1 cellular context compared by ENCODE assay signal in the genomic region with DNA sequence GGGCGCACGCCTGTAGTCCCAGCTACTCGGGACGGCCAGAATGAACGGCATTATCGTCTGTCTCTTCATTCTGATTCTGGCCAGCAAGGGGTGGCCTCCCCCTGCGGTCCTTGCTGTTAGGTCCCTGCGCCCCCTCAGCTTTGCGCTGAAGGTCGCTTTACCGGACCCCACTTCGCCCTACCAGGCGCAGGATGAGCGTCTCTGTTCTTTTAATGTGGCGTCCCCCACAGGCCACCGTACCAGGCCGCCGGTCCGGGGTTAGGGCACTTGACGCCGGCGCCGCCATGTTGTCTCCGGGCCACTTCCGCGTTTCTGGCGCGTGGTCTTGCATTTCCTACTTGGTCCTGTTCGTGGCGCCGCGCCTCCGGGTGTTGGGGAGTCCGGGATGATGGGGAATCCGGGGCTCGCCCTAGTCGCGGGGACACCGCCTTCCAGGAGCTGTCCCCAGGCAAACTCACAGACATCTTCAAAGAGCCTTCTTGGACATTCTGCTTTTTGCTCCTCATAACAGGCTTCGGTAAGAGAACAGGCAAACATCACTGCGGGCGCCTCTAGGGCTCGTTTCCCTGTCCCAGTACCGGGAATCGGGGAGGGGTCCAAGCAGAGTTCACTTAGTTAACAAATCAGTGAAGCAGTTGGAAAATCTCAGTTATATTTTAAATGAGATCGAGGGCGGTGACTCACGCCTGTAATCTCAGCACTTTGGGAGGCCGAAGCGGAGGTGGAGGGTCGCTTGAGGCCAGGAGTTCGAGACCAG.
A peak's percentile ranks its signal among the peaks of the same experiment; 100 is the strongest.
TF ChIP-seq lines count a peak whose summit lies in the region.

No MANE protein-coding gene starts in this region.

TF ChIP-seq in K562, 482 proteins besides CTCF, POLR2A, EP300 and RAD21 (continued from another document and continues in another):
- TF ChIP-seq, protein P1, sequence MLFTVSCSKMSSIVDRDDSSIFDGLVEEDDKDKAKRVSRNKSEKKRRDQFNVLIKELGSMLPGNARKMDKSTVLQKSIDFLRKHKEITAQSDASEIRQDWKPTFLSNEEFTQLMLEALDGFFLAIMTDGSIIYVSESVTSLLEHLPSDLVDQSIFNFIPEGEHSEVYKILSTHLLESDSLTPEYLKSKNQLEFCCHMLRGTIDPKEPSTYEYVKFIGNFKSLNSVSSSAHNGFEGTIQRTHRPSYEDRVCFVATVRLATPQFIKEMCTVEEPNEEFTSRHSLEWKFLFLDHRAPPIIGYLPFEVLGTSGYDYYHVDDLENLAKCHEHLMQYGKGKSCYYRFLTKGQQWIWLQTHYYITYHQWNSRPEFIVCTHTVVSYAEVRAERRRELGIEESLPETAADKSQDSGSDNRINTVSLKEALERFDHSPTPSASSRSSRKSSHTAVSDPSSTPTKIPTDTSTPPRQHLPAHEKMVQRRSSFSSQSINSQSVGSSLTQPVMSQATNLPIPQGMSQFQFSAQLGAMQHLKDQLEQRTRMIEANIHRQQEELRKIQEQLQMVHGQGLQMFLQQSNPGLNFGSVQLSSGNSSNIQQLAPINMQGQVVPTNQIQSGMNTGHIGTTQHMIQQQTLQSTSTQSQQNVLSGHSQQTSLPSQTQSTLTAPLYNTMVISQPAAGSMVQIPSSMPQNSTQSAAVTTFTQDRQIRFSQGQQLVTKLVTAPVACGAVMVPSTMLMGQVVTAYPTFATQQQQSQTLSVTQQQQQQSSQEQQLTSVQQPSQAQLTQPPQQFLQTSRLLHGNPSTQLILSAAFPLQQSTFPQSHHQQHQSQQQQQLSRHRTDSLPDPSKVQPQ (CRISPR knock-in tag; IDR thresholded peaks at IDR 0.05; ENCODE audit: borderline replicate concordance), result no peak
- TF ChIP-seq FOS (IDR thresholded peaks at IDR 0.05; ENCODE audit: extremely low read depth, insufficient read length) (no peak), ZNF197 (CRISPR knock-in tag; IDR thresholded peaks at IDR 0.05; ENCODE audit: low read depth) (no peak), MAZ (CRISPR knock-in tag; conservative IDR thresholded peaks at IDR 0.05 in 1 of 2, IDR thresholded peaks at IDR 0.05 in 1 of 2) (0 out of 4 replicates have a peak, but pooled peaks have one; percentile 38 to 47), TAF7 (tag; IDR thresholded peaks at IDR 0.05) (0 out of 2 replicates have a peak, but pooled peaks have one; percentile 25), ELF4 (CRISPR knock-in tag; IDR thresholded peaks at IDR 0.05) (peak; percentile 90), RHOXF2B (CRISPR knock-in tag; conservative IDR thresholded peaks at IDR 0.05) (no peak), CREB1 (IDR thresholded peaks at IDR 0.05) (peak; percentile 54), CREB1 (CRISPR knock-in tag; IDR thresholded peaks at IDR 0.05) (peak; percentile 72; the same call in 1 of the 2 replicates), NR2C1 (IDR thresholded peaks at IDR 0.05) (peak; percentile 69), NR2C1 (tag; IDR thresholded peaks at IDR 0.05) (peak; percentile 87), SMARCA4 (IDR thresholded peaks at IDR 0.05) (no peak), TEAD1 (CRISPR knock-in tag; IDR thresholded peaks at IDR 0.05) (peak in 1 of 2 experiments; percentile 78; a peak in 3 of 4 replicates), RFX7 (CRISPR knock-in tag; IDR thresholded peaks at IDR 0.05) (no peak), POLR2G (IDR thresholded peaks at IDR 0.05; ENCODE audit: low read depth, low read length) (peak; percentile 83), SP1 (CRISPR knock-in tag; IDR thresholded peaks at IDR 0.05) (no peak), JUND (IDR thresholded peaks at IDR 0.05; ENCODE audit: borderline replicate concordance, low read depth, low read length) (peak; percentile 61), JUND (tag; IDR thresholded peaks at IDR 0.05; ENCODE audit: borderline replicate concordance, low read depth, low read length) (no peak; the same call in 2 of the 3 replicates), NCOA2 (IDR thresholded peaks at IDR 0.05; ENCODE audit: partially characterized antibody in 2 of 2) (no peak), EHMT2 (IDR thresholded peaks at IDR 0.05) (no peak), ARID4B (CRISPR knock-in tag; IDR thresholded peaks at IDR 0.05) (0 out of 2 replicates have a peak, but pooled peaks have one; percentile 58), ZNF695 (CRISPR knock-in tag; IDR thresholded peaks at IDR 0.05) (no peak), ZFP36 (IDR thresholded peaks at IDR 0.05; ENCODE audit: low read depth, low read length, partially characterized antibody) (peak; percentile 29), MCM3 (IDR thresholded peaks at IDR 0.05) (no peak), CXXC5 (CRISPR knock-in tag; IDR thresholded peaks at IDR 0.05) (peak; percentile 98), TCF7 (IDR thresholded peaks at IDR 0.05; ENCODE audit: borderline replicate concordance) (0 out of 2 replicates have a peak, but pooled peaks have one; percentile 60), TCFL5 (CRISPR knock-in tag; conservative IDR thresholded peaks at IDR 0.05) (no peak), ZFX (CRISPR knock-in tag; IDR thresholded peaks at IDR 0.05) (peak; percentile 83), GMEB1 (CRISPR knock-in tag; IDR thresholded peaks at IDR 0.05) (peak; percentile 48; the same call in 1 of the 2 replicates), RAD51 (IDR thresholded peaks at IDR 0.05; ENCODE audit: borderline replicate concordance, low read depth) (peak; percentile 7; the same call in 1 of the 2 replicates), RNF2 (IDR thresholded peaks at IDR 0.05) (peak; percentile 64; the same call in 1 of the 2 replicates), ZNF444 (CRISPR knock-in tag; IDR thresholded peaks at IDR 0.05) (no peak)
- TF ChIP-seq, protein P2, sequence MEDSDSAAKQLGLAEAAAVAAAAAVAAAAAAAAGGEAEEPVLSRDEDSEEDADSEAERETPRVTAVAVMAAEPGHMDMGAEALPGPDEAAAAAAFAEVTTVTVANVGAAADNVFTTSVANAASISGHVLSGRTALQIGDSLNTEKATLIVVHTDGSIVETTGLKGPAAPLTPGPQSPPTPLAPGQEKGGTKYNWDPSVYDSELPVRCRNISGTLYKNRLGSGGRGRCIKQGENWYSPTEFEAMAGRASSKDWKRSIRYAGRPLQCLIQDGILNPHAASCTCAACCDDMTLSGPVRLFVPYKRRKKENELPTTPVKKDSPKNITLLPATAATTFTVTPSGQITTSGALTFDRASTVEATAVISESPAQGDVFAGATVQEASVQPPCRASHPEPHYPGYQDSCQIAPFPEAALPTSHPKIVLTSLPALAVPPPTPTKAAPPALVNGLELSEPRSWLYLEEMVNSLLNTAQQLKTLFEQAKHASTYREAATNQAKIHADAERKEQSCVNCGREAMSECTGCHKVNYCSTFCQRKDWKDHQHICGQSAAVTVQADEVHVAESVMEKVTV (CRISPR knock-in tag; IDR thresholded peaks at IDR 0.05), result peak; percentile 56
- TF ChIP-seq, protein P3, sequence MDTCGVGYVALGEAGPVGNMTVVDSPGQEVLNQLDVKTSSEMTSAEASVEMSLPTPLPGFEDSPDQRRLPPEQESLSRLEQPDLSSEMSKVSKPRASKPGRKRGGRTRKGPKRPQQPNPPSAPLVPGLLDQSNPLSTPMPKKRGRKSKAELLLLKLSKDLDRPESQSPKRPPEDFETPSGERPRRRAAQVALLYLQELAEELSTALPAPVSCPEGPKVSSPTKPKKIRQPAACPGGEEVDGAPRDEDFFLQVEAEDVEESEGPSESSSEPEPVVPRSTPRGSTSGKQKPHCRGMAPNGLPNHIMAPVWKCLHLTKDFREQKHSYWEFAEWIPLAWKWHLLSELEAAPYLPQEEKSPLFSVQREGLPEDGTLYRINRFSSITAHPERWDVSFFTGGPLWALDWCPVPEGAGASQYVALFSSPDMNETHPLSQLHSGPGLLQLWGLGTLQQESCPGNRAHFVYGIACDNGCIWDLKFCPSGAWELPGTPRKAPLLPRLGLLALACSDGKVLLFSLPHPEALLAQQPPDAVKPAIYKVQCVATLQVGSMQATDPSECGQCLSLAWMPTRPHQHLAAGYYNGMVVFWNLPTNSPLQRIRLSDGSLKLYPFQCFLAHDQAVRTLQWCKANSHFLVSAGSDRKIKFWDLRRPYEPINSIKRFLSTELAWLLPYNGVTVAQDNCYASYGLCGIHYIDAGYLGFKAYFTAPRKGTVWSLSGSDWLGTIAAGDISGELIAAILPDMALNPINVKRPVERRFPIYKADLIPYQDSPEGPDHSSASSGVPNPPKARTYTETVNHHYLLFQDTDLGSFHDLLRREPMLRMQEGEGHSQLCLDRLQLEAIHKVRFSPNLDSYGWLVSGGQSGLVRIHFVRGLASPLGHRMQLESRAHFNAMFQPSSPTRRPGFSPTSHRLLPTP (IDR thresholded peaks at IDR 0.05; ENCODE audit: borderline replicate concordance, extremely low read depth, insufficient read length), result peak; percentile 17
- TF ChIP-seq, protein P4, sequence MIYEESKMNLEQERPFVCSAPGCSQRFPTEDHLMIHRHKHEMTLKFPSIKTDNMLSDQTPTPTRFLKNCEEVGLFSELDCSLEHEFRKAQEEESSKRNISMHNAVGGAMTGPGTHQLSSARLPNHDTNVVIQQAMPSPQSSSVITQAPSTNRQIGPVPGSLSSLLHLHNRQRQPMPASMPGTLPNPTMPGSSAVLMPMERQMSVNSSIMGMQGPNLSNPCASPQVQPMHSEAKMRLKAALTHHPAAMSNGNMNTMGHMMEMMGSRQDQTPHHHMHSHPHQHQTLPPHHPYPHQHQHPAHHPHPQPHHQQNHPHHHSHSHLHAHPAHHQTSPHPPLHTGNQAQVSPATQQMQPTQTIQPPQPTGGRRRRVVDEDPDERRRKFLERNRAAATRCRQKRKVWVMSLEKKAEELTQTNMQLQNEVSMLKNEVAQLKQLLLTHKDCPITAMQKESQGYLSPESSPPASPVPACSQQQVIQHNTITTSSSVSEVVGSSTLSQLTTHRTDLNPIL (CRISPR knock-in tag; IDR thresholded peaks at IDR 0.05), result no peak
- TF ChIP-seq, protein P5, sequence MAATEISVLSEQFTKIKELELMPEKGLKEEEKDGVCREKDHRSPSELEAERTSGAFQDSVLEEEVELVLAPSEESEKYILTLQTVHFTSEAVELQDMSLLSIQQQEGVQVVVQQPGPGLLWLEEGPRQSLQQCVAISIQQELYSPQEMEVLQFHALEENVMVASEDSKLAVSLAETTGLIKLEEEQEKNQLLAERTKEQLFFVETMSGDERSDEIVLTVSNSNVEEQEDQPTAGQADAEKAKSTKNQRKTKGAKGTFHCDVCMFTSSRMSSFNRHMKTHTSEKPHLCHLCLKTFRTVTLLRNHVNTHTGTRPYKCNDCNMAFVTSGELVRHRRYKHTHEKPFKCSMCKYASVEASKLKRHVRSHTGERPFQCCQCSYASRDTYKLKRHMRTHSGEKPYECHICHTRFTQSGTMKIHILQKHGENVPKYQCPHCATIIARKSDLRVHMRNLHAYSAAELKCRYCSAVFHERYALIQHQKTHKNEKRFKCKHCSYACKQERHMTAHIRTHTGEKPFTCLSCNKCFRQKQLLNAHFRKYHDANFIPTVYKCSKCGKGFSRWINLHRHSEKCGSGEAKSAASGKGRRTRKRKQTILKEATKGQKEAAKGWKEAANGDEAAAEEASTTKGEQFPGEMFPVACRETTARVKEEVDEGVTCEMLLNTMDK (IDR thresholded peaks at IDR 0.05; ENCODE audit: borderline replicate concordance, insufficient read depth, low read depth, low read length, poor library complexity, severe bottlenecking), result peak; percentile 40
